ENCODE assay signal across 9 cellular contexts in the genomic region with DNA sequence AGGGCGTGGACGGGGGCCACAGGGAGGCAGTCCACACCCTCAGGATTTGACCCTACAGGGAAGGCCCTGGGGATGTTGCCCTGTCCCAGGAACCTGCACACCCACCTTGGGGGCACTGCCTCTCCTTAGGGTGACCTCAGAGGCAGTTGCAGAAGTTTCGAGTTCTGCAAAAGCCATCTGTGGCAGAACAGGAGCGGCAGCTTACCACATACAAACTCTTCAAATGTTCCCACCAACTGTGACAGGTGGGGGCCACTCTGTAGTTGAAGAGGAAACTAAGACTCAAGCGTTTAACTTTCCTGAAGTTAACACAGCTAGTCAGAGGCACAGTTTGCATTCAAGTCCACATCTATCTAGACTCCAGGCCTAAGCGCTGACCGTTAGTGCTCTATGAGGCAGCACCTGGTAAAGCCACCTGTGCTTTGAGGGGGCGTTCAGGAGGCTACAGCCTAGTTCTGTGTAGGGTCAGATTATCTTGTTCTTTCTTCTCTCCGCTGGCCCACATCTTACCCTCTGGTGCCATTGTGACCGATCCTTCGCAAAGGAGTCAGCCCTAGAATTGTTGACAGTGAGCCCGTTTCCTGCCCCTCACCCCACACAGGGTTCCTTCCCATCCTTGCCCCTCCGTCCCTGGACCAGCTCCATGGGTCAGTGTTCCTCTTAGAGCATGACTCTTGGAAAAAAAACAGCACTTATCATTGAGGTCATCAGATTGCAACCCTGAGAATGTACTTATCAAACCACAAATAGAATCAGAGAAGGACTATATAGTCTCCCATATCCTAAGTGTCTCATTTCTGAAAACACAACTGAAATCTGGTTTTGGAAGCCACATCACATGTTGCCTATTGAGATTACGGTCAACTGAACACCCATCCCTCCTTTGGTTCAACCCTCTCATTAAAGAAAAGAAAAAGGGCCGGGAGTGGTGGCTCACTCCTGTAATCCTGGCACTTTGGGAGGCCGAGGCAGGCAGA. TPM values are rescaled to one million over a fixed set of nuclear protein-coding genes. Genes with fewer than 3 reads are reported as not detected.
A peak's percentile ranks its signal among the peaks of the same experiment; 100 is the strongest.
DNase-seq lines count a peak whose midpoint lies in the region; ATAC-seq and TF ChIP-seq lines count a peak whose summit lies in the region.
"Had no signal": no experiment of that assay in that cellular context is flagged by ENCODE, and none has a peak within 500 bp of the region (broad histone marks: within the 10 kb centered on the region; RNA-seq: fewer than 3 reads in every experiment).

No MANE protein-coding gene starts in this region.

- CTCF ChIA-PET in activated CD4-positive, alpha-beta T cell treated with anti-CD3 and anti-CD28 coated beads for 36 hours (lab: Charles Lee): interaction anchor here (1.0 kb wide), 1 partner anchor 11 kb away, joined by 3 read pairs; no protein-coding TSS in a partner anchor

- H3K27ac Mint-ChIP-seq in activated CD4-positive, alpha-beta T cell treated with anti-CD3 and anti-CD28 coated beads for 36 hours: no peak overlapping the region
- no peak overlapping the region for H3K27ac Mint-ChIP-seq in activated T-cell treated with anti-CD3 and anti-CD28 coated beads, Interleukin-2, amount 50 U/mL, for 72 hours

- no peak for TF ChIP-seq CTCF in stomach (IDR thresholded peaks at IDR 0.05)

- H3K4me3 Mint-ChIP-seq in activated CD4-positive, alpha-beta T cell treated with anti-CD3 and anti-CD28 coated beads for 36 hours: no peak overlapping the region
- peak overlapping the region; percentile 49 to 71 for H3K4me3 Mint-ChIP-seq in activated T-cell treated with anti-CD3 and anti-CD28 coated beads, Interleukin-2, amount 50 U/mL, for 72 hours

- no peaks in the 10 kb centered on the region for H3K36me3 Mint-ChIP-seq in activated CD4-positive, alpha-beta T cell treated with anti-CD3 and anti-CD28 coated beads for 36 hours (ENCODE audit: low read depth)
- peaks cover 0 to 1% of the 10 kb centered on the region in 2 donors for H3K36me3 Mint-ChIP-seq in activated T-cell treated with anti-CD3 and anti-CD28 coated beads, Interleukin-2, amount 50 U/mL, for 72 hours (ENCODE audit: insufficient read depth in 2 of 2)

- DNase-seq in activated CD4-positive, alpha-beta T cell treated with anti-CD3 and anti-CD28 coated beads for 36 hours: peak; percentile 24
- no peak for DNase-seq in activated CD4-positive, alpha-beta T cell treated with anti-CD3 and anti-CD28 coated beads for 4 hours
- DNase-seq in activated T-cell treated with anti-CD3 and anti-CD28 coated beads, Interleukin-2, amount 50 U/mL, for 72 hours: peak in 1 of 2 donors; percentile 28
- DNase-seq in stomach: no peak
- DNase-seq in epidermal melanocyte (ENCODE audit: insufficient read length, low spot score): no peak
- DNase-seq in NCI-H345 (lab: John Stamatoyannopoulos, UW): no peak
- no peak for DNase-seq in NCI-H2227 (lab: John Stamatoyannopoulos, UW; ENCODE audit: unreplicated experiment)
- DNase-seq: cerebellar nuclear complex had no signal

- peaks cover 4% of the 10 kb centered on the region for H3K27me3 Mint-ChIP-seq in activated CD4-positive, alpha-beta T cell treated with anti-CD3 and anti-CD28 coated beads for 36 hours
- H3K27me3 Mint-ChIP-seq in activated T-cell treated with anti-CD3 and anti-CD28 coated beads, Interleukin-2, amount 50 U/mL, for 72 hours (ENCODE audit: low read depth): peaks cover 50% of the 10 kb centered on the region

- intact Hi-C loops in activated CD4-positive, alpha-beta T cell treated with anti-CD3 and anti-CD28 coated beads for 36 hours (cut with DNase I, micrococcal nuclease): loop anchor here in 1 of 2 experiments (2.0 kb wide), 1 partner anchor 26 kb away; no protein-coding TSS in a partner anchor
- intact Hi-C loops in stomach (cut with DNase I; ENCODE audit: low total_unique reads): no loop called here

- 71 to 83% (median 77%) methylated on average over 12 to 16 of the region's 16 CpGs for WGBS in stomach, 5 donors

- H3K27me3 ChIP-seq in stomach: no peaks in the 10 kb centered on the region

- no peak for TF ChIP-seq POLR2A in stomach (IDR thresholded peaks at IDR 0.05)

- peaks cover 7% of the 10 kb centered on the region for H3K4me1 Mint-ChIP-seq in activated CD4-positive, alpha-beta T cell treated with anti-CD3 and anti-CD28 coated beads for 36 hours
- H3K4me1 Mint-ChIP-seq in activated T-cell treated with anti-CD3 and anti-CD28 coated beads, Interleukin-2, amount 50 U/mL, for 72 hours (ENCODE audit: low read depth): peaks cover 39% of the 10 kb centered on the region

- no peaks in the 10 kb centered on the region for H3K9me3 Mint-ChIP-seq in activated CD4-positive, alpha-beta T cell treated with anti-CD3 and anti-CD28 coated beads for 36 hours (ENCODE audit: low read depth)
- H3K9me3 Mint-ChIP-seq in activated T-cell treated with anti-CD3 and anti-CD28 coated beads, Interleukin-2, amount 50 U/mL, for 72 hours: no peaks in the 10 kb centered on the region

- peaks cover 61 to 91% (median 69%) of the 10 kb centered on the region in 4 donors for H3K4me1 ChIP-seq in stomach

- peak overlapping the region; percentile 43 to 91 (median 57) for H3K27ac ChIP-seq in stomach

- no peaks in the 10 kb centered on the region for H3K9me3 ChIP-seq in stomach

- ATAC-seq in activated CD4-positive, alpha-beta T cell treated with anti-CD3 and anti-CD28 coated beads for 36 hours: peak; percentile 65
- peak; percentile 64 for ATAC-seq in HG03103 (IDR thresholded peaks at IDR 0.05; ENCODE audit: low read depth, unreplicated experiment)
- ATAC-seq in activated T-cell treated with anti-CD3 and anti-CD28 coated beads, Interleukin-2, amount 50 U/mL, for 72 hours (replicated peaks in 1 of 2): peak; percentile 72 to 81

- POLR2A ChIA-PET in activated CD4-positive, alpha-beta T cell treated with anti-CD3 and anti-CD28 coated beads for 36 hours (lab: Charles Lee): interaction anchor here (0.7 kb wide), 1 partner anchor 26 kb away, joined by 3 read pairs; no protein-coding TSS in a partner anchor

- TF ChIP-seq EP300 in stomach (IDR thresholded peaks at IDR 0.05): no peak

- H3K36me3 ChIP-seq in stomach: no peaks in the 10 kb centered on the region

- no peak overlapping the region for H3K4me3 ChIP-seq in stomach

RNA-seq across cellular contexts. Expression of a gene that starts 45.4 kb away (rescaled TPM):
- 1 to 10 TPM; 4.5 to 9.1 TPM for total RNA-seq in activated CD4-positive, alpha-beta T cell treated with anti-CD3 and anti-CD28 coated beads for 36 hours
- 1 to 10 TPM; 5.2 to 8.6 TPM for total RNA-seq in activated T-cell treated with anti-CD3 and anti-CD28 coated beads, Interleukin-2, amount 50 U/mL, for 72 hours
- total RNA-seq in stomach: 100 to 1,000 TPM; 104 to 567 (median 188) TPM
- polyA plus RNA-seq in stomach: 10 to 100 TPM; 15.0 to 63.3 (median 62.2) TPM

Comparison
In these comparisons a context has a peak if more than half of its experiments do, and no peak if none do; other contexts are left out.
1. RNA of a gene that starts 45.4 kb away (total RNA-seq): 104 to 567 TPM in stomach; 4.5 to 9.1 TPM in activated CD4-positive, alpha-beta T cell treated with anti-CD3 and anti-CD28 coated beads for 36 hours and 5.2 to 8.6 TPM in activated T-cell treated with anti-CD3 and anti-CD28 coated beads, Interleukin-2, amount 50 U/mL, for 72 hours; every median in the first group is over 10 times any median in the second.
2. Peak in every context shown above with its lines, with median percentiles within 50 percentile points of each other: ATAC-seq.